Comparison of ENCODE assay signal across 8 cellular contexts in genomic region chr11:45105233-45105992, GRCh38. TPM values are rescaled to one million over a fixed set of nuclear protein-coding genes. Genes with fewer than 3 reads are reported as not detected.
DNase-seq lines count a peak whose midpoint lies in the region; ATAC-seq lines count a peak whose summit lies in the region.

No MANE protein-coding gene starts in this region.

- H3K4me2 ChIP-seq in mesenchymal stem cell (ENCODE audit: low read length, poor library complexity, severe bottlenecking): no peak overlapping the region

- no peaks in the 10 kb centered on the region for H3K9me3 ChIP-seq in mesenchymal stem cell (ENCODE audit: control insufficient read depth, low read length)

- no peak overlapping the region for H3K27ac ChIP-seq in mesenchymal stem cell (ENCODE audit: low read length, poor library complexity, severe bottlenecking)

- H2BK120ac ChIP-seq in mesenchymal stem cell (ENCODE audit: low read depth, low read length): no peak overlapping the region

- no peak overlapping the region for H3K4ac ChIP-seq in mesenchymal stem cell (ENCODE audit: low read depth in 1 of 2, low read length in 2 of 2)

- H3K23ac ChIP-seq in mesenchymal stem cell (ENCODE audit: low read length in 2 of 2): no peak overlapping the region

- H2BK5ac ChIP-seq in mesenchymal stem cell (ENCODE audit: low read depth, low read length, poor library complexity, severe bottlenecking): no peak overlapping the region

- H3K14ac ChIP-seq in mesenchymal stem cell (ENCODE audit: low read length in 2 of 2): peak overlapping the region in 1 of 2 experiments; percentile 53

- H2BK12ac ChIP-seq in mesenchymal stem cell (ENCODE audit: low read length in 2 of 2): no peak overlapping the region

- H3K18ac ChIP-seq in mesenchymal stem cell (ENCODE audit: low read depth in 1 of 2, low read length in 2 of 2): peak overlapping the region in 1 of 2 experiments; percentile 71

- H3K79me1 ChIP-seq in mesenchymal stem cell (replicated peaks; ENCODE audit: low read length, poor library complexity, severe bottlenecking): no peaks in the 10 kb centered on the region

- H3K4me1 ChIP-seq in mesenchymal stem cell (ENCODE audit: control insufficient read depth, insufficient read depth, low read depth, low read length): peaks cover 18% of the 10 kb centered on the region

- H3K36me3 ChIP-seq in mesenchymal stem cell (ENCODE audit: control insufficient read depth in 1 of 2, insufficient read depth in 2 of 2, low read depth in 1 of 2, low read length in 2 of 2): no peaks in the 10 kb centered on the region

- WGBS in mesenchymal stem cell: 37% methylated on average over 7 of the region's 7 CpGs

- H3K27me3 ChIP-seq in mesenchymal stem cell (ENCODE audit: control insufficient read depth in 1 of 2, insufficient read depth in 1 of 2, low read length in 2 of 2): peaks cover 40 to 54% of the 10 kb centered on the region in 2 experiments

- no peak overlapping the region for H2AK5ac ChIP-seq in mesenchymal stem cell (ENCODE audit: low read length, severe bottlenecking)

- H2BK15ac ChIP-seq in mesenchymal stem cell (ENCODE audit: low read depth, poor library complexity, severe bottlenecking): no peak overlapping the region

- peak overlapping the region; percentile 9 for H4K91ac ChIP-seq in mesenchymal stem cell (ENCODE audit: low read length)

- ATAC-seq in HG02798 (IDR thresholded peaks at IDR 0.05; ENCODE audit: poor library complexity, unreplicated experiment) (peak; percentile 72), HG03196 (IDR thresholded peaks at IDR 0.05; ENCODE audit: unreplicated experiment) (no peak)

- H4K8ac ChIP-seq in mesenchymal stem cell (ENCODE audit: low read length): no peak overlapping the region

- H3K9ac ChIP-seq in mesenchymal stem cell (ENCODE audit: low read length): no peak overlapping the region

- no peak overlapping the region for H3K4me3 ChIP-seq in mesenchymal stem cell (ENCODE audit: insufficient read depth in 1 of 2, low read depth in 1 of 2, low read length in 2 of 2)

- peak; percentile 92 for DNase-seq in D341Med (ENCODE audit: low spot score)
- peak; percentile 61 to 93 for DNase-seq in NCI-H526 (lab: John Stamatoyannopoulos, UW)
- peak; percentile 60 to 69 for DNase-seq in activated CD4-positive, alpha-beta T cell treated with anti-CD3 and anti-CD28 coated beads, Interleukin-2, amount 50 U/mL, for 48 hours
- peak; percentile 40 for DNase-seq in effector CD4-positive, alpha-beta T cell
- DNase-seq in mesenchymal stem cell: peak; percentile 82
- peak; percentile 38 to 42 for DNase-seq in stimulated activated CD8-positive, alpha-beta memory T cell treated with anti-CD3 and anti-CD28 coated beads, Interleukin-2, amount 100 ng/mL, for 48 hours (ENCODE audit: low read depth in 2 of 2)

- H2AFZ ChIP-seq in mesenchymal stem cell (ENCODE audit: low read depth, low read length): no peak overlapping the region

RNA-seq across cellular contexts. Expression of gene PRDM11, which starts 41.0 kb away (rescaled TPM):
- polyA plus RNA-seq in mesenchymal stem cell (2013, experiment 1 of 2): 4.6 TPM
- polyA plus RNA-seq in mesenchymal stem cell (2013, experiment 2 of 2): 5.2 TPM

Comparison
In these comparisons a context has a peak if more than half of its experiments do, and no peak if none do; other contexts are left out.
1. DNase-seq: peak in every context shown above with its lines; median percentile 92 in D341Med; 82 in mesenchymal stem cell; 77 in NCI-H526; 64 in activated CD4-positive, alpha-beta T cell treated with anti-CD3 and anti-CD28 coated beads, Interleukin-2, amount 50 U/mL, for 48 hours; 40 in effector CD4-positive, alpha-beta T cell; 40 in stimulated activated CD8-positive, alpha-beta memory T cell treated with anti-CD3 and anti-CD28 coated beads, Interleukin-2, amount 100 ng/mL, for 48 hours.